9 cellular contexts compared by ENCODE assay signal in genomic region chr7:109354552-109354951, GRCh38.
"Had no signal": no experiment of that assay in that cellular context is flagged by ENCODE, and none has a peak within 500 bp of the region (broad histone marks: within the 10 kb centered on the region; RNA-seq: fewer than 3 reads in every experiment).

No MANE protein-coding gene starts in this region.

- H3K27ac ChIP-seq: GM23248 had no signal

- H3K4me3 ChIP-seq: GM23248, HAP-1, K562 had no signal

- H3K27ac Mint-ChIP-seq: HFFc6 had no signal

- FAIRE-seq: HTR-8/SVneo, K562 had no signal

- H3K9me3 ChIP-seq: HAP-1 had no signal

- H3K4me1 ChIP-seq: HAP-1 had no signal

- H3K9ac ChIP-seq: GM23248 had no signal

- ATAC-seq: HCT116, K562 had no signal

- H3K36me3 ChIP-seq: HAP-1 had no signal

- DNase-seq: GM23248, GOT3, H7, HFFc6, IMR-90 had no signal

- H3K4me3 Mint-ChIP-seq: HFFc6 had no signal
